12 cellular contexts compared by ENCODE assay signal in genomic region chr4:158129649-158130048, GRCh38. TPM values are rescaled to one million over a fixed set of nuclear protein-coding genes. Genes with fewer than 3 reads are reported as not detected.
DNase-seq lines count a peak whose midpoint lies in the region; ATAC-seq, FAIRE-seq and TF ChIP-seq lines count a peak whose summit lies in the region.
"Had no signal": no experiment of that assay in that cellular context is flagged by ENCODE, and none has a peak within 500 bp of the region (broad histone marks: within the 10 kb centered on the region; RNA-seq: fewer than 3 reads in every experiment).

No MANE protein-coding gene starts in this region.

- CTCF ChIA-PET in GM10248 (lab: Yijun Ruan, JAX) = interaction anchor here (0.9 kb wide), 1 partner anchor 9 kb away, joined by 3 read pairs; no protein-coding TSS in a partner anchor

- H3K27me3 Mint-ChIP-seq in naive thymus-derived CD8-positive, alpha-beta T cell = peaks cover 0 to 9% (median 0%) of the 10 kb centered on the region in 5 donors
- H3K27me3 Mint-ChIP-seq: stimulated activated naive CD8-positive, alpha-beta T cell treated with anti-CD3 and anti-CD28 coated beads, Interleukin-15, amount 100 ng/mL, for 72 hours had no signal

- peak; percentile 97 for FAIRE-seq in RCC 7860 (lab: Jason Lieb, UNC)
- FAIRE-seq: frontal cortex had no signal

- no peak for TF ChIP-seq CTCF in GM20000 (IDR thresholded peaks at IDR 0.05; ENCODE audit: extremely low read depth, missing control alignments)
- TF ChIP-seq CTCF in GM10248 (IDR thresholded peaks at IDR 0.05; ENCODE audit: control extremely low read depth, extremely low read depth, low read depth, missing control alignments) = no peak

- DNase-seq in AG20443 (ENCODE audit: low spot score) (peak; percentile 14), RCC 7860 (ENCODE audit: low spot score) (peak; percentile 85), NAMALWA (ENCODE audit: low spot score) (no peak), GM20000 (ENCODE audit: low spot score) (no peak), GM10248 (ENCODE audit: extremely low spot score) (no peak)
- DNase-seq in naive thymus-derived CD8-positive, alpha-beta T cell = no peak
- DNase-seq: SK-N-SH; stimulated activated CD4-positive, alpha-beta T cell treated with anti-CD3 and anti-CD28 coated beads, Interleukin-12 subunit alpha, Interleukin-12 subunit beta, amount 100 ng/mL, for 4 hours; stimulated activated naive CD8-positive, alpha-beta T cell treated with anti-CD3 and anti-CD28 coated beads, Interleukin-15, amount 100 ng/mL, for 72 hours had no signal

- H3K4me3 Mint-ChIP-seq in naive thymus-derived CD8-positive, alpha-beta T cell = no peak overlapping the region
- H3K4me3 Mint-ChIP-seq: stimulated activated naive CD8-positive, alpha-beta T cell treated with anti-CD3 and anti-CD28 coated beads, Interleukin-15, amount 100 ng/mL, for 72 hours had no signal

- no peaks in the 10 kb centered on the region for H3K36me3 Mint-ChIP-seq in naive thymus-derived CD8-positive, alpha-beta T cell

- no peak overlapping the region for H3K27ac Mint-ChIP-seq in naive thymus-derived CD8-positive, alpha-beta T cell
- H3K27ac Mint-ChIP-seq: stimulated activated naive CD8-positive, alpha-beta T cell treated with anti-CD3 and anti-CD28 coated beads, Interleukin-15, amount 100 ng/mL, for 72 hours had no signal

- ATAC-seq in GM19455 (IDR thresholded peaks at IDR 0.05; ENCODE audit: unreplicated experiment) (peak; percentile 79), HG02981 (IDR thresholded peaks at IDR 0.05; ENCODE audit: unreplicated experiment) (peak; percentile 93)
- ATAC-seq in naive thymus-derived CD8-positive, alpha-beta T cell = no peak
- ATAC-seq: stimulated activated naive CD8-positive, alpha-beta T cell treated with anti-CD3 and anti-CD28 coated beads, Interleukin-15, amount 100 ng/mL, for 72 hours had no signal

- peaks cover 0 to 2% (median 0%) of the 10 kb centered on the region in 9 donors for H3K9me3 Mint-ChIP-seq in naive thymus-derived CD8-positive, alpha-beta T cell
- H3K9me3 Mint-ChIP-seq: stimulated activated naive CD8-positive, alpha-beta T cell treated with anti-CD3 and anti-CD28 coated beads, Interleukin-15, amount 100 ng/mL, for 72 hours had no signal

- H3K4me1 Mint-ChIP-seq in naive thymus-derived CD8-positive, alpha-beta T cell = no peaks in the 10 kb centered on the region
- H3K4me1 Mint-ChIP-seq: stimulated activated naive CD8-positive, alpha-beta T cell treated with anti-CD3 and anti-CD28 coated beads, Interleukin-15, amount 100 ng/mL, for 72 hours had no signal

- POLR2A ChIA-PET in GM10248 (lab: Yijun Ruan, JAX) = no interaction called here
- POLR2A ChIA-PET in naive thymus-derived CD8-positive, alpha-beta T cell (lab: Charles Lee) = no interaction called here

RNA-seq across cellular contexts. Expression of gene GASK1B, which starts 43.2 kb away (rescaled TPM):
- under 1 TPM; 0.49 to 0.55 TPM for total RNA-seq in naive thymus-derived CD8-positive, alpha-beta T cell
- not detected for polyA plus RNA-seq in naive thymus-derived CD8-positive, alpha-beta T cell

Comparison
In these comparisons a context has a peak if more than half of its experiments do, and no peak if none do; other contexts are left out.
1. DNase-seq: peak in AG20443 (single experiment) and RCC 7860 (single experiment); none in NAMALWA (single experiment), GM20000 (single experiment), GM10248 (single experiment) and naive thymus-derived CD8-positive, alpha-beta T cell (0 of 10).
2. ATAC-seq: peak in GM19455 (single experiment) and HG02981 (single experiment); none in naive thymus-derived CD8-positive, alpha-beta T cell (0 of 2).